Comparison of ENCODE assay signal across 17 cellular contexts in genomic region chr13:106234656-106235055, GRCh38.
"Had no signal": no experiment of that assay in that cellular context is flagged by ENCODE, and none has a peak within 500 bp of the region (broad histone marks: within the 10 kb centered on the region; RNA-seq: fewer than 3 reads in every experiment).

No MANE protein-coding gene starts in this region.

- H3K27me3 ChIP-seq: cardiac muscle cell, esophagus squamous epithelium, ovary, tibial nerve, uterus had no signal

- H3K4me3 ChIP-seq: cardiac muscle cell, esophagus squamous epithelium, mucosa of descending colon, ovary, tibial nerve, uterus had no signal

- H3K27ac ChIP-seq: cardiac muscle cell, esophagus squamous epithelium, ovary, tibial nerve, uterus had no signal

- H3K36me3 ChIP-seq: cardiac muscle cell, esophagus squamous epithelium, ovary, tibial nerve, uterus had no signal

- ATAC-seq: activated CD8-positive, alpha-beta memory T cell treated with anti-CD3 and anti-CD28 coated beads, Interleukin-2, amount 10 ng/mL, durations not matched to agents 7 days and 5 days; effector memory CD8-positive, alpha-beta T cell; mucosa of descending colon; stimulated activated naive CD8-positive, alpha-beta T cell treated with anti-CD3 and anti-CD28 coated beads, Interleukin-15, Interleukin-2, amounts not matched to agents 100 U/mL and 50 U/mL, for 24 hours had no signal

- DNase-seq: activated CD4-positive, alpha-beta memory T cell treated with anti-CD3 and anti-CD28 coated beads, Interleukin-2, amount 10 ng/mL, durations not matched to agents 7 days and 5 days; activated CD4-positive, alpha-beta T cell treated with anti-CD3 and anti-CD28 coated beads for 48 hours; activated CD4-positive, CD25-positive, alpha-beta regulatory T cell; activated CD8-positive, alpha-beta memory T cell treated with anti-CD3 and anti-CD28 coated beads, Interleukin-2, amount 10 ng/mL, durations not matched to agents 7 days and 5 days; dermis blood vessel endothelial cell; effector memory CD8-positive, alpha-beta T cell; esophagus squamous epithelium; mesenchymal stem cell; mucosa of descending colon; naive B cell; ovary; stimulated activated naive CD8-positive, alpha-beta T cell treated with anti-CD3 and anti-CD28 coated beads, Interleukin-15, Interleukin-2, amounts not matched to agents 100 U/mL and 50 U/mL, for 24 hours; T-helper 1 cell; T-helper 9 cell; uterus had no signal

- H3K9me3 ChIP-seq: esophagus squamous epithelium, mucosa of descending colon, ovary, uterus had no signal

- H3K4me1 ChIP-seq: esophagus squamous epithelium, tibial nerve, uterus had no signal
